ENCODE assay signal across 15 cellular contexts in the genomic region with DNA sequence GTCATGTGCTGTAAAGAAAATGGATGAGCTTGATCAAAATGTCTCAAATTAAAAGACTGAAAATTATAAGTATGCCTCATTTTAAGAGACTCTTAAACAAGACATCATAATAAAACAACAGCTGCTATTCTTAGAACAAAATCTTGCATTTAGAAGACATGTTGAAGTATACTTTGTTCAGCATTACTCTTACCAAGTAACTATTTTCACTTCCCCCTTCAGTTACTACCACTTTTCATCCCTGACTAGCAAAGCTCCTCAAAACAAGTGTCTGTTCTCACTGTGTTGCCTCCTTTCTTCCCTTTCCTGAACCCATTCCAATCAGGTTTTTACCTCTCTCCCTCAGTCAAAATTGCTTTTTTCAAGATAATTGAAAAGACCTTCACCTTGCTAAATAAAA. TPM values are rescaled to one million over a fixed set of nuclear protein-coding genes. Genes with fewer than 3 reads are reported as not detected.
DNase-seq lines count a peak whose midpoint lies in the region; ATAC-seq and TF ChIP-seq lines count a peak whose summit lies in the region.
"Had no signal": no experiment of that assay in that cellular context is flagged by ENCODE, and none has a peak within 500 bp of the region (broad histone marks: within the 10 kb centered on the region; RNA-seq: fewer than 3 reads in every experiment).

No MANE protein-coding gene starts in this region.

- H3K27me3 ChIP-seq in upper lobe of left lung (no peaks in the 10 kb centered on the region), tibial nerve (no peaks in the 10 kb centered on the region)
- H3K27me3 ChIP-seq: thyroid gland had no signal

- H3K9me3 Mint-ChIP-seq in naive thymus-derived CD8-positive, alpha-beta T cell, result peaks cover 0 to 13% (median 4%) of the 10 kb centered on the region in 9 donors

- no peak overlapping the region for H3K27ac ChIP-seq in upper lobe of left lung
- H3K27ac ChIP-seq in tibial nerve, result no peak overlapping the region
- H3K27ac ChIP-seq: SK-N-MC, thyroid gland had no signal

- peaks cover 0 to 13% (median 7%) of the 10 kb centered on the region in 3 donors for H3K36me3 Mint-ChIP-seq in naive thymus-derived CD8-positive, alpha-beta T cell

- POLR2A ChIA-PET in naive thymus-derived CD8-positive, alpha-beta T cell (lab: Charles Lee), result no interaction called here

- no peak overlapping the region for H3K4me3 Mint-ChIP-seq in naive thymus-derived CD8-positive, alpha-beta T cell

- H3K9me3 ChIP-seq in upper lobe of left lung, result no peaks in the 10 kb centered on the region
- no peaks in the 10 kb centered on the region for H3K9me3 ChIP-seq in tibial nerve
- H3K9me3 ChIP-seq: thyroid gland had no signal

- peak; percentile 19 for DNase-seq in MV-4-11 (lab: John Stamatoyannopoulos, UW)
- no peak for DNase-seq in naive thymus-derived CD8-positive, alpha-beta T cell
- no peak for DNase-seq in upper lobe of left lung
- DNase-seq in SK-N-DZ (ENCODE audit: low spot score), result no peak
- no peak for DNase-seq in tibial nerve (ENCODE audit: low spot score in 2 of 2)
- DNase-seq: activated CD4-positive, alpha-beta T cell treated with anti-CD3 and anti-CD28 coated beads for 4 hours; C1 segment of cervical spinal cord; hypothalamus; midbrain; NCI-H446 treated with DMSO at 0.1 percent for 48 hours; thyroid gland had no signal

- no peak overlapping the region for H3K4me3 ChIP-seq in upper lobe of left lung
- H3K4me3 ChIP-seq in tibial nerve, result no peak overlapping the region
- H3K4me3 ChIP-seq: SK-N-MC, thyroid gland had no signal

- H3K27ac Mint-ChIP-seq in naive thymus-derived CD8-positive, alpha-beta T cell, result no peak overlapping the region

- ATAC-seq in GM18517 (IDR thresholded peaks at IDR 0.05; ENCODE audit: unreplicated experiment) (peak; percentile 92), GM21381 (IDR thresholded peaks at IDR 0.05; ENCODE audit: unreplicated experiment) (peak; percentile 71), HG02973 (IDR thresholded peaks at IDR 0.05; ENCODE audit: unreplicated experiment) (peak; percentile 74), upper lobe of left lung (ENCODE audit: low FRiP score in 2 of 2) (no peak)
- no peak for ATAC-seq in naive thymus-derived CD8-positive, alpha-beta T cell

- H3K4me1 ChIP-seq in upper lobe of left lung, result no peaks in the 10 kb centered on the region
- no peaks in the 10 kb centered on the region for H3K4me1 ChIP-seq in tibial nerve

- H3K36me3 ChIP-seq in upper lobe of left lung (no peaks in the 10 kb centered on the region), tibial nerve (no peaks in the 10 kb centered on the region)
- H3K36me3 ChIP-seq: thyroid gland had no signal

- H3K4me1 Mint-ChIP-seq in naive thymus-derived CD8-positive, alpha-beta T cell, result peaks cover 0 to 4% (median 0%) of the 10 kb centered on the region in 4 donors

- TF ChIP-seq POLR2A in upper lobe of left lung (IDR thresholded peaks at IDR 0.05), result no peak
- no peak for TF ChIP-seq POLR2A in tibial nerve (IDR thresholded peaks at IDR 0.05)

- no peak for TF ChIP-seq CTCF in upper lobe of left lung (IDR thresholded peaks at IDR 0.05)
- TF ChIP-seq CTCF in tibial nerve (IDR thresholded peaks at IDR 0.05), result no peak

- no peak for TF ChIP-seq EP300 in upper lobe of left lung (IDR thresholded peaks at IDR 0.05)
- TF ChIP-seq EP300 in tibial nerve (IDR thresholded peaks at IDR 0.05), result no peak

- H3K27me3 Mint-ChIP-seq in naive thymus-derived CD8-positive, alpha-beta T cell, result peaks cover 0 to 4% (median 1%) of the 10 kb centered on the region in 5 donors

RNA-seq across cellular contexts. Expression of gene ELAPOR2, which starts 31.6 kb away (rescaled TPM):
- 1 to 10 TPM; 8.1 to 8.6 TPM for total RNA-seq in naive thymus-derived CD8-positive, alpha-beta T cell
- polyA plus RNA-seq in naive thymus-derived CD8-positive, alpha-beta T cell, result 1 to 10 TPM in 2 of 3 donors, under 1 TPM in 1; 0.96 to 6.5 (median 4.6) TPM
- total RNA-seq in upper lobe of left lung (100 to 1,000 TPM in 1 of 6 donors, 10 to 100 TPM in 5; 25.4 to 107 (median 71.0) TPM), tibial nerve (10 to 100 TPM; 12.8 to 27.3 (median 16.5) TPM)
- 19.1 and 19.8 TPM in 2 replicates for polyA plus RNA-seq in SK-N-DZ (2014; cell fraction: cytosol; rRNA removed)
- 27.5 and 29.1 TPM in 2 replicates for polyA plus RNA-seq in SK-N-DZ (2014; cell fraction: nucleus; rRNA removed)

Comparison
In these comparisons a context has a peak if more than half of its experiments do, and no peak if none do; other contexts are left out.
1. ATAC-seq: peak in GM18517 (single experiment), GM21381 (single experiment) and HG02973 (single experiment); none in naive thymus-derived CD8-positive, alpha-beta T cell (0 of 2) and upper lobe of left lung (0 of 2).